ENCODE assay signal across 28 cellular contexts in genomic region chr10:107284187-107284586, GRCh38.
"Had no signal": no experiment of that assay in that cellular context is flagged by ENCODE, and none has a peak within 500 bp of the region (broad histone marks: within the 10 kb centered on the region; RNA-seq: fewer than 3 reads in every experiment).

No MANE protein-coding gene starts in this region.

- H3K27me3 ChIP-seq: Peyer's patch, SJSA1 had no signal

- H3K36me3 ChIP-seq: Peyer's patch, SJSA1 had no signal

- ATAC-seq: activated CD8-positive, alpha-beta T cell treated with anti-CD3 and anti-CD28 coated beads for 36 hours; activated naive CD8-positive, alpha-beta T cell treated with anti-CD3 and anti-CD28 coated beads, Interleukin-2, amount 50 U/mL, for 24 hours; PC-3 had no signal

- FAIRE-seq: bronchial epithelial cell, TTC549 had no signal

- H3K27me3 Mint-ChIP-seq: activated CD4-positive, alpha-beta T cell treated with anti-CD3 and anti-CD28 coated beads, Interleukin-2, amount 10 ng/mL, durations not matched to agents 24 days and 14 days; activated CD8-positive, alpha-beta T cell treated with anti-CD3 and anti-CD28 coated beads for 36 hours; activated naive CD4-positive, alpha-beta T cell treated with anti-CD3 and anti-CD28 coated beads, Interleukin-2, amount 10 ng/mL, durations not matched to agents 7 days and 5 days; activated naive CD8-positive, alpha-beta T cell; activated naive CD8-positive, alpha-beta T cell treated with anti-CD3 and anti-CD28 coated beads, Interleukin-2, amount 50 U/mL, for 24 hours; activated T-cell treated with anti-CD3 and anti-CD28 coated beads, Interleukin-2, amount 50 U/mL, for 24 hours had no signal

- H3K9me3 ChIP-seq: Peyer's patch, SJSA1, SK-N-SH had no signal

- H3K27ac ChIP-seq: Peyer's patch, SJSA1 had no signal

- H3K36me3 Mint-ChIP-seq: activated naive CD4-positive, alpha-beta T cell treated with anti-CD3 and anti-CD28 coated beads, Interleukin-2, amount 10 ng/mL, durations not matched to agents 7 days and 5 days; activated naive CD8-positive, alpha-beta T cell; brain had no signal

- H3K4me1 Mint-ChIP-seq: activated CD4-positive, alpha-beta T cell treated with anti-CD3 and anti-CD28 coated beads, Interleukin-2, amount 10 ng/mL, durations not matched to agents 24 days and 14 days; activated naive CD4-positive, alpha-beta T cell treated with anti-CD3 and anti-CD28 coated beads, Interleukin-2, amount 10 ng/mL, durations not matched to agents 7 days and 5 days; activated naive CD8-positive, alpha-beta T cell treated with anti-CD3 and anti-CD28 coated beads, Interleukin-2, amount 50 U/mL, for 24 hours; brain had no signal

- DNase-seq: activated CD4-positive, alpha-beta T cell treated with anti-CD3 and anti-CD28 coated beads, Interleukin-2, amount 10 ng/mL, durations not matched to agents 24 days and 14 days; activated CD4-positive, alpha-beta T cell treated with anti-CD3 and anti-CD28 coated beads, Interleukin-2, amount 50 U/mL, for 4 hours; activated CD8-positive, alpha-beta T cell treated with anti-CD3 and anti-CD28 coated beads for 36 hours; activated naive CD4-positive, alpha-beta T cell treated with anti-CD3 and anti-CD28 coated beads, Interleukin-2, amount 10 ng/mL, durations not matched to agents 7 days and 5 days; activated naive CD8-positive, alpha-beta T cell treated with anti-CD3 and anti-CD28 coated beads, Interleukin-2, amount 50 U/mL, for 24 hours; activated T-cell treated with anti-CD3 and anti-CD28 coated beads, Interleukin-2, amount 50 U/mL, for 24 hours; anterior cingulate cortex; cerebellar nuclear complex; Karpas-422; NCI-H1105 treated with DMSO at 0.1 percent for 48 hours; NCI-H1436 treated with DMSO at 0.1 percent for 48 hours; NCI-H1694 treated with DMSO at 0.1 percent for 48 hours; NCI-H2029; NCI-H345; NCI-H524 treated with DMSO at 0.1 percent for 48 hours; PC-3; Peyer's patch; RPMI8226; SHP77 treated with DMSO at 0.1 percent for 48 hours; SK-N-SH had no signal

- H3K27ac Mint-ChIP-seq: activated CD4-positive, alpha-beta T cell treated with anti-CD3 and anti-CD28 coated beads, Interleukin-2, amount 10 ng/mL, durations not matched to agents 24 days and 14 days; activated CD8-positive, alpha-beta T cell treated with anti-CD3 and anti-CD28 coated beads for 36 hours; activated naive CD4-positive, alpha-beta T cell treated with anti-CD3 and anti-CD28 coated beads, Interleukin-2, amount 10 ng/mL, durations not matched to agents 7 days and 5 days; activated naive CD8-positive, alpha-beta T cell; activated naive CD8-positive, alpha-beta T cell treated with anti-CD3 and anti-CD28 coated beads, Interleukin-2, amount 50 U/mL, for 24 hours; activated T-cell treated with anti-CD3 and anti-CD28 coated beads, Interleukin-2, amount 50 U/mL, for 24 hours; activated T-helper 1 cell treated with anti-CD3 and anti-CD28 coated beads, Interleukin-12 subunit alpha, Interleukin-12 subunit beta, Interleukin-2, Interleukin-4 antibody, amounts not matched to agents 30 ng/mL and 10 ng/mL and 1 ng/mL, durations not matched to agents 14 hours and 24 hours and 36 hours; brain; T-helper 1 cell treated with Interleukin-12 subunit alpha and Interleukin-12 subunit beta and Interleukin-4 antibody, amounts not matched to agents 30 μg/mL and 1 μg/mL, for 36 hours; T-helper 2 cell treated with Interferon-gamma antibody and Interleukin-4, amounts not matched to agents 5 μg/mL and 100 μg/mL, for 36 hours had no signal

- H3K4me3 ChIP-seq: Peyer's patch, SJSA1 had no signal

- H3K4me3 Mint-ChIP-seq: activated CD4-positive, alpha-beta T cell treated with anti-CD3 and anti-CD28 coated beads, Interleukin-2, amount 10 ng/mL, durations not matched to agents 24 days and 14 days; activated CD8-positive, alpha-beta T cell treated with anti-CD3 and anti-CD28 coated beads for 36 hours; activated naive CD4-positive, alpha-beta T cell treated with anti-CD3 and anti-CD28 coated beads, Interleukin-2, amount 10 ng/mL, durations not matched to agents 7 days and 5 days; activated naive CD8-positive, alpha-beta T cell; activated naive CD8-positive, alpha-beta T cell treated with anti-CD3 and anti-CD28 coated beads, Interleukin-2, amount 50 U/mL, for 24 hours; activated T-cell treated with anti-CD3 and anti-CD28 coated beads, Interleukin-2, amount 50 U/mL, for 24 hours; activated T-helper 1 cell treated with anti-CD3 and anti-CD28 coated beads, Interleukin-12 subunit alpha, Interleukin-12 subunit beta, Interleukin-2, Interleukin-4 antibody, amounts not matched to agents 30 ng/mL and 10 ng/mL and 1 ng/mL, durations not matched to agents 14 hours and 24 hours and 36 hours; brain; T-helper 1 cell treated with Interleukin-12 subunit alpha and Interleukin-12 subunit beta and Interleukin-4 antibody, amounts not matched to agents 30 μg/mL and 1 μg/mL, for 36 hours; T-helper 2 cell treated with Interferon-gamma antibody and Interleukin-4, amounts not matched to agents 5 μg/mL and 100 μg/mL, for 36 hours had no signal

- H3K9ac ChIP-seq: SK-N-SH had no signal

- H3K4me1 ChIP-seq: SJSA1 had no signal

- H3K4me2 ChIP-seq: SK-N-SH had no signal
